In genomic region chr11:90220391-90220790, GRCh38 we compare ENCODE assay signal across 8 cellular contexts. TPM values are rescaled to one million over a fixed set of nuclear protein-coding genes. Genes with fewer than 3 reads are reported as not detected.
DNase-seq lines count a peak whose midpoint lies in the region; ATAC-seq and TF ChIP-seq lines count a peak whose summit lies in the region.

No MANE protein-coding gene starts in this region.

- H3K4me1 ChIP-seq in Karpas-422 (ENCODE audit: low read length) = peaks cover 60% of the 10 kb centered on the region

- peaks cover 57% of the 10 kb centered on the region for H4K20me1 ChIP-seq in Karpas-422 (ENCODE audit: insufficient read depth, low read depth, low read length)

- no peaks in the 10 kb centered on the region for H3K27me3 ChIP-seq in Karpas-422 (ENCODE audit: low read length)

- peak overlapping the region in 1 of 3 experiments; percentile 6 for H3K27ac Mint-ChIP-seq in nephron

- ATAC-seq in HG02588 (IDR thresholded peaks at IDR 0.05; ENCODE audit: unreplicated experiment) = no peak
- no peak for ATAC-seq in GM18498 (IDR thresholded peaks at IDR 0.05; ENCODE audit: unreplicated experiment)
- ATAC-seq in GM19328 (IDR thresholded peaks at IDR 0.05; ENCODE audit: unreplicated experiment) = no peak

- H3K9ac ChIP-seq in Karpas-422 (ENCODE audit: low read length) = peak overlapping the region; percentile 79

- H3K4me1 Mint-ChIP-seq in nephron = peaks cover 49% of the 10 kb centered on the region

- peak overlapping the region; percentile 26 to 100 (median 78) for H3K4me3 Mint-ChIP-seq in nephron

- H3K36me3 Mint-ChIP-seq in nephron (ENCODE audit: low read depth) = peaks cover 16% of the 10 kb centered on the region

- peak overlapping the region; percentile 84 for H3K4me2 ChIP-seq in Karpas-422 (ENCODE audit: low read depth, low read length, poor library complexity, severe bottlenecking)

- no peaks in the 10 kb centered on the region for H3K9me3 ChIP-seq in Karpas-422 (ENCODE audit: low read length)

- DNase-seq in GM10266 (ENCODE audit: extremely low spot score) = peak; percentile 39
- DNase-seq in Karpas-422 = no peak
- peak; percentile 61 for DNase-seq in amniotic epithelial cell (ENCODE audit: low read depth)
- no peak for DNase-seq in HuH-7 (ENCODE audit: low spot score)

- H2AFZ ChIP-seq in Karpas-422 (ENCODE audit: low read length) = no peak overlapping the region

- no peaks in the 10 kb centered on the region for H3K27me3 Mint-ChIP-seq in nephron (ENCODE audit: low read depth)

- 0 out of 2 replicates have a peak overlapping the region, but pooled peaks have one; percentile 2 for H3K27ac ChIP-seq in Karpas-422 (ENCODE audit: low read length)

- TF ChIP-seq CTCF in GM10266 (IDR thresholded peaks at IDR 0.05; ENCODE audit: control insufficient read depth, insufficient read depth, low read depth, missing control alignments) = no peak
- no peak for TF ChIP-seq CTCF in nephron (IDR thresholded peaks at IDR 0.05; ENCODE audit: unreplicated experiment in 3 of 3)

- H3K9me3 Mint-ChIP-seq in nephron = no peaks in the 10 kb centered on the region

- H3K9me2 ChIP-seq in Karpas-422 (replicated peaks; ENCODE audit: insufficient read depth, low read length) = no peaks in the 10 kb centered on the region

- H3K79me2 ChIP-seq in Karpas-422 (ENCODE audit: low read length) = peaks cover 82% of the 10 kb centered on the region

- peak overlapping the region; percentile 77 for H3K4me3 ChIP-seq in Karpas-422 (ENCODE audit: low read length)

- H3K36me3 ChIP-seq in Karpas-422 (ENCODE audit: insufficient read depth, low read length) = peaks cover 32% of the 10 kb centered on the region

RNA-seq across cellular contexts. Expression of gene CHORDC1, which starts 2.5 kb away (rescaled TPM):
- total RNA-seq in Karpas-422 (2014; rRNA removed; shearing (Covaris generic); ENCODE audit: low replicate concordance) = 134 and 204 TPM in 2 replicates

Comparison
In these comparisons a context has a peak if more than half of its experiments do, and no peak if none do; other contexts are left out.
1. DNase-seq: peak in GM10266 (single experiment) and amniotic epithelial cell (single experiment); none in Karpas-422 (single experiment) and HuH-7 (single experiment).